12 cellular contexts compared by ENCODE assay signal in the genomic region with DNA sequence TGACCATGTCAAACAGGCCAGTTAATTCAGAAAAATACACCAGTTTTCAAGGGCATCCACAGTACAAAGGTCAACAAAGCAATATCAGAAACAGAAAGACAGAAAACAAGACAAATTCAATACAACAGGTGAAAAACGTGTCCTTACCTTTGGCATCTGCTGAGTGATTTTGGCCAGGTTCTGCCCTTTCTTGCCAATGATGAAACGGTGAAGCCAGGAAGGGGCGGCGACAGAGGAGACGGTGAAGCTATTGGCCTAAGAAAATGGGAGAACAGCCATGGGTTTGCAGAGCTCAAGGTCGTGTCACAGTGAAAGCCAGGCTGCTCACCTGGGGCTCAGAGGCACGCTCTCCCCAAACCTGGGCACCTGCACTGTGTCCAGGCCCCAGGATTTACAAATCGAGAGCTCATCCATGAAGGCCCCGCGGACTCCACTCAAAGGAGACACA.
DNase-seq lines count a peak whose midpoint lies in the region; ATAC-seq and TF ChIP-seq lines count a peak whose summit lies in the region.
"Had no signal": no experiment of that assay in that cellular context is flagged by ENCODE, and none has a peak within 500 bp of the region (broad histone marks: within the 10 kb centered on the region; RNA-seq: fewer than 3 reads in every experiment).

No MANE protein-coding gene starts in this region.

- H3K9me3 ChIP-seq in body of pancreas: no peaks in the 10 kb centered on the region
- H3K9me3 ChIP-seq in liver (ENCODE audit: control insufficient read depth in 4 of 4, low read length in 3 of 4): no peaks in the 10 kb centered on the region
- no peaks in the 10 kb centered on the region for H3K9me3 ChIP-seq in aorta (ENCODE audit: control insufficient read depth, low read length)
- H3K9me3 ChIP-seq: Caco-2 had no signal

- no peaks in the 10 kb centered on the region for H3K27me3 ChIP-seq in body of pancreas
- no peaks in the 10 kb centered on the region for H3K27me3 ChIP-seq in liver (ENCODE audit: control insufficient read depth in 4 of 4, insufficient read depth in 4 of 4, low read length in 3 of 4)
- no peaks in the 10 kb centered on the region for H3K27me3 ChIP-seq in aorta (ENCODE audit: control insufficient read depth in 1 of 2, insufficient read depth in 2 of 2, low read length in 1 of 2)

- intact Hi-C loops in body of pancreas (cut with DNase I): no loop called here
- intact Hi-C loops in posterior vena cava (cut with DNase I): no loop called here
- intact Hi-C loops in aorta (cut with DNase I): no loop called here

- peaks cover 18 to 55% of the 10 kb centered on the region in 2 donors for H3K36me3 ChIP-seq in body of pancreas (replicated peaks in 1 of 2; ENCODE audit: insufficient read depth in 1 of 2, low read depth in 2 of 2)
- peaks cover 22 to 69% (median 65%) of the 10 kb centered on the region in 4 donors for H3K36me3 ChIP-seq in liver (ENCODE audit: control insufficient read depth in 4 of 4, insufficient read depth in 3 of 4, low read depth in 1 of 4, low read length in 3 of 4)
- peaks cover 3 to 35% of the 10 kb centered on the region in 2 donors for H3K36me3 ChIP-seq in aorta (ENCODE audit: control insufficient read depth in 1 of 2, insufficient read depth in 2 of 2, low read length in 1 of 2)

- TF ChIP-seq POLR2A in body of pancreas (IDR thresholded peaks at IDR 0.05): peak in 1 of 3 donors; percentile 39

- H3K27ac ChIP-seq in body of pancreas (peak overlapping the region in 3 of 4 donors; percentile 24 to 64 (median 49)), liver (ENCODE audit: low read depth in 1 of 2, low read length in 2 of 2) (peak overlapping the region; percentile 61 to 78), aorta (ENCODE audit: low read depth in 1 of 2, low read length in 2 of 2) (no peak overlapping the region)
- H3K27ac ChIP-seq: C4-2B had no signal

- peak; percentile 73 to 87 (median 81) for DNase-seq in body of pancreas
- peak; percentile 51 for DNase-seq in posterior vena cava (ENCODE audit: low spot score)
- DNase-seq in NCI-H524 treated with DMSO at 0.1 percent for 48 hours (lab: John Stamatoyannopoulos, UW): no peak
- DNase-seq in H4 (ENCODE audit: low spot score): no peak
- DNase-seq in aorta: no peak
- DNase-seq: ACHN; Caco-2; CD4-positive, alpha-beta T cell; GOT3 had no signal

- ATAC-seq in body of pancreas: peak; percentile 85
- no peak for ATAC-seq in aorta (ENCODE audit: low FRiP score)
- ATAC-seq in GM21515 (IDR thresholded peaks at IDR 0.05; ENCODE audit: unreplicated experiment): no peak

- no peak overlapping the region for H3K9ac ChIP-seq in liver (ENCODE audit: low read depth in 1 of 2, low read length in 2 of 2)

- TF ChIP-seq CTCF in body of pancreas (IDR thresholded peaks at IDR 0.05) (no peak), liver (IDR thresholded peaks at IDR 0.05; ENCODE audit: low read depth, low read length, missing input control) (no peak)

- no peak overlapping the region for H3K4me3 ChIP-seq in body of pancreas
- no peak overlapping the region for H3K4me3 ChIP-seq in liver (ENCODE audit: low read depth in 1 of 3, low read length in 3 of 3)
- no peak overlapping the region for H3K4me3 ChIP-seq in aorta (ENCODE audit: low read length in 2 of 2)

- 44 to 48% methylated on average over 7 to 10 of the region's 10 CpGs for WGBS in body of pancreas, 2 donors
- WGBS in liver: 39% methylated on average over 10 of the region's 10 CpGs
- WGBS in aorta, 2 donors: 90% methylated on average over 10 of the region's 10 CpGs

- H3K4me1 ChIP-seq in body of pancreas: peaks cover 24% of the 10 kb centered on the region
- peaks cover 0 to 33% (median 20%) of the 10 kb centered on the region in 4 donors for H3K4me1 ChIP-seq in liver (ENCODE audit: control insufficient read depth in 4 of 4, insufficient read depth in 4 of 4, low read length in 3 of 4)
- no peaks in the 10 kb centered on the region for H3K4me1 ChIP-seq in aorta (ENCODE audit: control insufficient read depth in 1 of 2, insufficient read depth in 2 of 2, low read length in 2 of 2)
- H3K4me1 ChIP-seq: Caco-2 had no signal

- peak; percentile 55 to 61 for TF ChIP-seq RAD21 in liver (IDR thresholded peaks at IDR 0.05)

TF ChIP-seq in liver, 16 proteins besides CTCF, POLR2A, EP300 and RAD21:
- TF ChIP-seq, protein P1, sequence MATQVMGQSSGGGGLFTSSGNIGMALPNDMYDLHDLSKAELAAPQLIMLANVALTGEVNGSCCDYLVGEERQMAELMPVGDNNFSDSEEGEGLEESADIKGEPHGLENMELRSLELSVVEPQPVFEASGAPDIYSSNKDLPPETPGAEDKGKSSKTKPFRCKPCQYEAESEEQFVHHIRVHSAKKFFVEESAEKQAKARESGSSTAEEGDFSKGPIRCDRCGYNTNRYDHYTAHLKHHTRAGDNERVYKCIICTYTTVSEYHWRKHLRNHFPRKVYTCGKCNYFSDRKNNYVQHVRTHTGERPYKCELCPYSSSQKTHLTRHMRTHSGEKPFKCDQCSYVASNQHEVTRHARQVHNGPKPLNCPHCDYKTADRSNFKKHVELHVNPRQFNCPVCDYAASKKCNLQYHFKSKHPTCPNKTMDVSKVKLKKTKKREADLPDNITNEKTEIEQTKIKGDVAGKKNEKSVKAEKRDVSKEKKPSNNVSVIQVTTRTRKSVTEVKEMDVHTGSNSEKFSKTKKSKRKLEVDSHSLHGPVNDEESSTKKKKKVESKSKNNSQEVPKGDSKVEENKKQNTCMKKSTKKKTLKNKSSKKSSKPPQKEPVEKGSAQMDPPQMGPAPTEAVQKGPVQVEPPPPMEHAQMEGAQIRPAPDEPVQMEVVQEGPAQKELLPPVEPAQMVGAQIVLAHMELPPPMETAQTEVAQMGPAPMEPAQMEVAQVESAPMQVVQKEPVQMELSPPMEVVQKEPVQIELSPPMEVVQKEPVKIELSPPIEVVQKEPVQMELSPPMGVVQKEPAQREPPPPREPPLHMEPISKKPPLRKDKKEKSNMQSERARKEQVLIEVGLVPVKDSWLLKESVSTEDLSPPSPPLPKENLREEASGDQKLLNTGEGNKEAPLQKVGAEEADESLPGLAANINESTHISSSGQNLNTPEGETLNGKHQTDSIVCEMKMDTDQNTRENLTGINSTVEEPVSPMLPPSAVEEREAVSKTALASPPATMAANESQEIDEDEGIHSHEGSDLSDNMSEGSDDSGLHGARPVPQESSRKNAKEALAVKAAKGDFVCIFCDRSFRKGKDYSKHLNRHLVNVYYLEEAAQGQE (IDR thresholded peaks at IDR 0.05): peak; percentile 36
- TF ChIP-seq RXRA (IDR thresholded peaks at IDR 0.05): peak; percentile 96
- TF ChIP-seq FOXA2 (IDR thresholded peaks at IDR 0.05): peak; percentile 69
- peak; percentile 96 for TF ChIP-seq SP1 (IDR thresholded peaks at IDR 0.05)
- peak; percentile 93 for TF ChIP-seq YY1 (IDR thresholded peaks at IDR 0.05)
- no peak for TF ChIP-seq NR2F2 (IDR thresholded peaks at IDR 0.05)
- TF ChIP-seq FOXA1 (IDR thresholded peaks at IDR 0.05): peak; percentile 81
- TF ChIP-seq GABPA (IDR thresholded peaks at IDR 0.05 in 1 of 2, conservative IDR thresholded peaks at IDR 0.05 in 1 of 2): peak in 1 of 2 donors; percentile 67
- TF ChIP-seq, protein P2, sequence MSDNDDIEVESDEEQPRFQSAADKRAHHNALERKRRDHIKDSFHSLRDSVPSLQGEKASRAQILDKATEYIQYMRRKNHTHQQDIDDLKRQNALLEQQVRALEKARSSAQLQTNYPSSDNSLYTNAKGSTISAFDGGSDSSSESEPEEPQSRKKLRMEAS (IDR thresholded peaks at IDR 0.05): peak; percentile 90
- TF ChIP-seq, protein P3, sequence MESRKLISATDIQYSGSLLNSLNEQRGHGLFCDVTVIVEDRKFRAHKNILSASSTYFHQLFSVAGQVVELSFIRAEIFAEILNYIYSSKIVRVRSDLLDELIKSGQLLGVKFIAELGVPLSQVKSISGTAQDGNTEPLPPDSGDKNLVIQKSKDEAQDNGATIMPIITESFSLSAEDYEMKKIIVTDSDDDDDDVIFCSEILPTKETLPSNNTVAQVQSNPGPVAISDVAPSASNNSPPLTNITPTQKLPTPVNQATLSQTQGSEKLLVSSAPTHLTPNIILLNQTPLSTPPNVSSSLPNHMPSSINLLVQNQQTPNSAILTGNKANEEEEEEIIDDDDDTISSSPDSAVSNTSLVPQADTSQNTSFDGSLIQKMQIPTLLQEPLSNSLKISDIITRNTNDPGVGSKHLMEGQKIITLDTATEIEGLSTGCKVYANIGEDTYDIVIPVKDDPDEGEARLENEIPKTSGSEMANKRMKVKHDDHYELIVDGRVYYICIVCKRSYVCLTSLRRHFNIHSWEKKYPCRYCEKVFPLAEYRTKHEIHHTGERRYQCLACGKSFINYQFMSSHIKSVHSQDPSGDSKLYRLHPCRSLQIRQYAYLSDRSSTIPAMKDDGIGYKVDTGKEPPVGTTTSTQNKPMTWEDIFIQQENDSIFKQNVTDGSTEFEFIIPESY (IDR thresholded peaks at IDR 0.05): peak; percentile 83
- TF ChIP-seq HNF4G (IDR thresholded peaks at IDR 0.05): peak; percentile 83
- TF ChIP-seq, protein P4, sequence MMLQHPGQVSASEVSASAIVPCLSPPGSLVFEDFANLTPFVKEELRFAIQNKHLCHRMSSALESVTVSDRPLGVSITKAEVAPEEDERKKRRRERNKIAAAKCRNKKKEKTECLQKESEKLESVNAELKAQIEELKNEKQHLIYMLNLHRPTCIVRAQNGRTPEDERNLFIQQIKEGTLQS (IDR thresholded peaks at IDR 0.05): peak; percentile 92
- peak in 1 of 2 donors; percentile 58 for TF ChIP-seq EGR1 (IDR thresholded peaks at IDR 0.05; ENCODE audit: low read depth in 2 of 2)
- TF ChIP-seq JUND (IDR thresholded peaks at IDR 0.05): peak; percentile 80 to 91
- TF ChIP-seq HNF4A (conservative IDR thresholded peaks at IDR 0.05): peak; percentile 90 to 96
- TF ChIP-seq TAF1 (conservative IDR thresholded peaks at IDR 0.05): no peak

Comparison
In these comparisons a context has a peak if more than half of its experiments do, and no peak if none do; other contexts are left out.
1. DNase-seq: peak in body of pancreas (4 of 4) and posterior vena cava (single experiment); none in NCI-H524 treated with DMSO at 0.1 percent for 48 hours (single experiment), H4 (single experiment) and aorta (0 of 2).
2. H3K27ac ChIP-seq: peak in body of pancreas (3 of 4) and liver (2 of 2); none in aorta (0 of 2).